Comparison of ENCODE assay signal across 14 cellular contexts in the genomic region with DNA sequence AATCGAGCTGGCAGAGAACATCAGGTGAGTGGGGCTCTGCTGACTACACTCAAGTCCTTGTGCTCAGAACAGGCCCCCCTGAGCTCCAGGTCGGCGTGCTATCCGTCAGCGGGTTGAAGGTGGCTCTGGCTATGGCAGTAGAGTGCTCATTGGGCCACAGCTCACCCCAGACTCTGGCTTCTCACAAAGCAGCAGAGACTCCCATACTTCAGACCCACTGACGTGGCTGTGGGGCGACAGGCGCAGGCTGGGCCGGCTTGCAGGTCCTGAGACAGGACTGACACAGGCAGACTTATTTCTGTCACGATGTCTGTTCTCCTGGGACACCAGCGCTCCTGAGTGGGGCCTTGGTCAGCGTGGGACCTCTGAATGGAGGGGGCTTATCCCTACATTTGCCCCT. TPM values are rescaled to one million over a fixed set of nuclear protein-coding genes. Genes with fewer than 3 reads are reported as not detected.
"Had no signal": no experiment of that assay in that cellular context is flagged by ENCODE, and none has a peak within 500 bp of the region (broad histone marks: within the 10 kb centered on the region; RNA-seq: fewer than 3 reads in every experiment).

No MANE protein-coding gene starts in this region.

RNA-seq across cellular contexts. Expression of gene C1QTNF9B, which starts 2.6 kb away (rescaled TPM):
- total RNA-seq: activated B cell treated with CpG ODN at 0.5 μM for 24 hours; activated CD4-positive, alpha-beta memory T cell treated with anti-CD3 and anti-CD28 coated beads for 36 hours; activated CD4-positive, alpha-beta memory T cell treated with anti-CD3 and anti-CD28 coated beads, Interleukin-2, amount 10 ng/mL, durations not matched to agents 7 days and 5 days; activated CD4-positive, alpha-beta T cell treated with anti-CD3 and anti-CD28 coated beads for 36 hours; activated CD4-positive, alpha-beta T cell treated with anti-CD3 and anti-CD28 coated beads, Interleukin-2, amount 10 ng/mL, durations not matched to agents 24 days and 14 days; activated CD4-positive, alpha-beta T cell treated with anti-CD3 and anti-CD28 coated beads, Interleukin-2, amount 10 ng/mL, durations not matched to agents 7 days and 5 days; activated CD8-positive, alpha-beta memory T cell treated with anti-CD3 and anti-CD28 coated beads for 36 hours; activated CD8-positive, alpha-beta memory T cell treated with anti-CD3 and anti-CD28 coated beads, Interleukin-2, amount 10 ng/mL, durations not matched to agents 7 days and 5 days; activated CD8-positive, alpha-beta T cell treated with anti-CD3 and anti-CD28 coated beads for 36 hours; activated CD8-positive, alpha-beta T cell treated with anti-CD3 and anti-CD28 coated beads, Interleukin-2, amount 10 ng/mL, durations not matched to agents 7 days and 5 days; T-cell; T-helper 1 cell treated with Interleukin-12 subunit alpha and Interleukin-12 subunit beta and Interleukin-4 antibody, amounts not matched to agents 30 ng/mL and 1 ng/mL, for 36 hours; T-helper 17 cell; T-helper 2 cell treated with Interferon-gamma antibody and Interleukin-4, amounts not matched to agents 100 ng/mL and 5 ng/mL, for 36 hours had no signal
